In the genomic region with DNA sequence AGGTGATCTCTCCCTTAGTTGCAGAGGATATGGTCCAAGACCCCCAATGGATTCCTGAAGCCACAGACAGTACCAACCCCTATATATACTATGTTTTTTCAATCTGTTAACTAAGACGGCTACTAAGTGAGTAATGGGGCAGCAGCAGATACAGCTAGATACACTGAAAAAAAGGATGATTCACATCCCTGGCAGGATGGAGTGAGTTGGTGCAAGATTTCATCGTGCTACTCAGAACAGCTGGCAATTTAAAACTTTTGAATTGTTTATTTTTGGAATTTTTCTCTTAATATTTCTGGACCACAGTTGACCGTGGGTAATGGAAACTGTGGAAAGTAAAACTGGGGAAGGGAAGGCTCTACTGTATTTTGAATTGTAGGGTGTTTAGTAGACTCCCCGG, we compare ENCODE assay signal across 1 cellular context.
TF ChIP-seq lines count a peak whose summit lies in the region.

No MANE protein-coding gene starts in this region.

TF ChIP-seq in SK-N-SH treated with all-trans-retinoic acid at 6 μM for 48 hours, 23 proteins besides CTCF, POLR2A, EP300 and RAD21:
- TF ChIP-seq, protein P1, sequence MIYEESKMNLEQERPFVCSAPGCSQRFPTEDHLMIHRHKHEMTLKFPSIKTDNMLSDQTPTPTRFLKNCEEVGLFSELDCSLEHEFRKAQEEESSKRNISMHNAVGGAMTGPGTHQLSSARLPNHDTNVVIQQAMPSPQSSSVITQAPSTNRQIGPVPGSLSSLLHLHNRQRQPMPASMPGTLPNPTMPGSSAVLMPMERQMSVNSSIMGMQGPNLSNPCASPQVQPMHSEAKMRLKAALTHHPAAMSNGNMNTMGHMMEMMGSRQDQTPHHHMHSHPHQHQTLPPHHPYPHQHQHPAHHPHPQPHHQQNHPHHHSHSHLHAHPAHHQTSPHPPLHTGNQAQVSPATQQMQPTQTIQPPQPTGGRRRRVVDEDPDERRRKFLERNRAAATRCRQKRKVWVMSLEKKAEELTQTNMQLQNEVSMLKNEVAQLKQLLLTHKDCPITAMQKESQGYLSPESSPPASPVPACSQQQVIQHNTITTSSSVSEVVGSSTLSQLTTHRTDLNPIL (CRISPR knock-in tag; IDR thresholded peaks at IDR 0.05; ENCODE audit: low read depth): no peak
- TF ChIP-seq, protein P2, sequence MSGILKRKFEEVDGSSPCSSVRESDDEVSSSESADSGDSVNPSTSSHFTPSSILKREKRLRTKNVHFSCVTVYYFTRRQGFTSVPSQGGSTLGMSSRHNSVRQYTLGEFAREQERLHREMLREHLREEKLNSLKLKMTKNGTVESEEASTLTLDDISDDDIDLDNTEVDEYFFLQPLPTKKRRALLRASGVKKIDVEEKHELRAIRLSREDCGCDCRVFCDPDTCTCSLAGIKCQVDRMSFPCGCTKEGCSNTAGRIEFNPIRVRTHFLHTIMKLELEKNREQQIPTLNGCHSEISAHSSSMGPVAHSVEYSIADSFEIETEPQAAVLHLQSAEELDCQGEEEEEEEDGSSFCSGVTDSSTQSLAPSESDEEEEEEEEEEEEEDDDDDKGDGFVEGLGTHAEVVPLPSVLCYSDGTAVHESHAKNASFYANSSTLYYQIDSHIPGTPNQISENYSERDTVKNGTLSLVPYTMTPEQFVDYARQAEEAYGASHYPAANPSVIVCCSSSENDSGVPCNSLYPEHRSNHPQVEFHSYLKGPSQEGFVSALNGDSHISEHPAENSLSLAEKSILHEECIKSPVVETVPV (CRISPR knock-in tag; IDR thresholded peaks at IDR 0.05): no peak
- TF ChIP-seq SNAI2 (CRISPR knock-in tag; IDR thresholded peaks at IDR 0.05) (no peak), PATZ1 (CRISPR knock-in tag; IDR thresholded peaks at IDR 0.05; ENCODE audit: borderline replicate concordance) (no peak), CSDC2 (CRISPR knock-in tag; IDR thresholded peaks at IDR 0.05) (no peak), ISL1 (CRISPR knock-in tag; IDR thresholded peaks at IDR 0.05) (no peak), TCF4 (CRISPR knock-in tag; IDR thresholded peaks at IDR 0.05; ENCODE audit: borderline replicate concordance) (no peak), ESRRG (CRISPR knock-in tag; IDR thresholded peaks at IDR 0.05) (no peak), PPARA (CRISPR knock-in tag; IDR thresholded peaks at IDR 0.05; ENCODE audit: borderline replicate concordance) (no peak), ZNF565 (CRISPR knock-in tag; conservative IDR thresholded peaks at IDR 0.05; ENCODE audit: low read depth) (no peak), ARNTL (CRISPR knock-in tag; IDR thresholded peaks at IDR 0.05; ENCODE audit: borderline replicate concordance, low read depth) (no peak), ZNF70 (CRISPR knock-in tag; IDR thresholded peaks at IDR 0.05) (no peak), BACH2 (CRISPR knock-in tag; IDR thresholded peaks at IDR 0.05; ENCODE audit: borderline replicate concordance) (no peak), OSR1 (CRISPR knock-in tag; IDR thresholded peaks at IDR 0.05) (no peak), ZNF8 (CRISPR knock-in tag; IDR thresholded peaks at IDR 0.05) (no peak), ZC3H10 (CRISPR knock-in tag; IDR thresholded peaks at IDR 0.05) (no peak), ZFP3 (CRISPR knock-in tag; IDR thresholded peaks at IDR 0.05) (no peak), RARB (CRISPR knock-in tag; IDR thresholded peaks at IDR 0.05) (no peak)
- TF ChIP-seq, protein P3, sequence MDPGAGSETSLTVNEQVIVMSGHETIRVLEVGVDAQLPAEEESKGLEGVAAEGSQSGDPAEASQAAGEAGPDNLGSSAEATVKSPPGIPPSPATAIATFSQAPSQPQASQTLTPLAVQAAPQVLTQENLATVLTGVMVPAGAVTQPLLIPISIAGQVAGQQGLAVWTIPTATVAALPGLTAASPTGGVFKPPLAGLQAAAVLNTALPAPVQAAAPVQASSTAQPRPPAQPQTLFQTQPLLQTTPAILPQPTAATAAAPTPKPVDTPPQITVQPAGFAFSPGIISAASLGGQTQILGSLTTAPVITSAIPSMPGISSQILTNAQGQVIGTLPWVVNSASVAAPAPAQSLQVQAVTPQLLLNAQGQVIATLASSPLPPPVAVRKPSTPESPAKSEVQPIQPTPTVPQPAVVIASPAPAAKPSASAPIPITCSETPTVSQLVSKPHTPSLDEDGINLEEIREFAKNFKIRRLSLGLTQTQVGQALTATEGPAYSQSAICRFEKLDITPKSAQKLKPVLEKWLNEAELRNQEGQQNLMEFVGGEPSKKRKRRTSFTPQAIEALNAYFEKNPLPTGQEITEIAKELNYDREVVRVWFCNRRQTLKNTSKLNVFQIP (CRISPR knock-in tag; IDR thresholded peaks at IDR 0.05; ENCODE audit: borderline replicate concordance, low read depth): no peak
- TF ChIP-seq, protein P4, sequence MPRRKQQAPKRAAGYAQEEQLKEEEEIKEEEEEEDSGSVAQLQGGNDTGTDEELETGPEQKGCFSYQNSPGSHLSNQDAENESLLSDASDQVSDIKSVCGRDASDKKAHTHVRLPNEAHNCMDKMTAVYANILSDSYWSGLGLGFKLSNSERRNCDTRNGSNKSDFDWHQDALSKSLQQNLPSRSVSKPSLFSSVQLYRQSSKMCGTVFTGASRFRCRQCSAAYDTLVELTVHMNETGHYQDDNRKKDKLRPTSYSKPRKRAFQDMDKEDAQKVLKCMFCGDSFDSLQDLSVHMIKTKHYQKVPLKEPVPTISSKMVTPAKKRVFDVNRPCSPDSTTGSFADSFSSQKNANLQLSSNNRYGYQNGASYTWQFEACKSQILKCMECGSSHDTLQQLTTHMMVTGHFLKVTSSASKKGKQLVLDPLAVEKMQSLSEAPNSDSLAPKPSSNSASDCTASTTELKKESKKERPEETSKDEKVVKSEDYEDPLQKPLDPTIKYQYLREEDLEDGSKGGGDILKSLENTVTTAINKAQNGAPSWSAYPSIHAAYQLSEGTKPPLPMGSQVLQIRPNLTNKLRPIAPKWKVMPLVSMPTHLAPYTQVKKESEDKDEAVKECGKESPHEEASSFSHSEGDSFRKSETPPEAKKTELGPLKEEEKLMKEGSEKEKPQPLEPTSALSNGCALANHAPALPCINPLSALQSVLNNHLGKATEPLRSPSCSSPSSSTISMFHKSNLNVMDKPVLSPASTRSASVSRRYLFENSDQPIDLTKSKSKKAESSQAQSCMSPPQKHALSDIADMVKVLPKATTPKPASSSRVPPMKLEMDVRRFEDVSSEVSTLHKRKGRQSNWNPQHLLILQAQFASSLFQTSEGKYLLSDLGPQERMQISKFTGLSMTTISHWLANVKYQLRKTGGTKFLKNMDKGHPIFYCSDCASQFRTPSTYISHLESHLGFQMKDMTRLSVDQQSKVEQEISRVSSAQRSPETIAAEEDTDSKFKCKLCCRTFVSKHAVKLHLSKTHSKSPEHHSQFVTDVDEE (CRISPR knock-in tag; IDR thresholded peaks at IDR 0.05): no peak
